Comparison of ENCODE assay signal across 17 cellular contexts in the genomic region with DNA sequence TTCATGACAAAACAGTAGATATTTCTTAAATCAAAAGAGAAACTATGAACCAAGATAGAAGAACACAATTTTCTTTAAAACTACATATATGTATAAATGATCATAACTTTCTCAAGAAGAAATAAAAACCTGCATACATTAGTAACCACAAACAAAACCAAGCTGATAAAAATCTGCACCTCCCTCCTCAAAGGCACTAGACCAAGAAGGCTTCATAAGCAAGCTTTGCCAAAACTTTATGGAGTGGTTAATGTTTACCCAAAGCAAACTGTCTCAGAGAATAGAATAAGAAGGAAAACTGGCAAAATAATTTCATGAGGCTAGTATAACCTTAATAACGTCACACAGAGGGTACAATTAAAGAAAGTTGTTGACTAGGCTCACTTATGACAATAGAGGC.
DNase-seq lines count a peak whose midpoint lies in the region; ATAC-seq and FAIRE-seq lines count a peak whose summit lies in the region.
"Had no signal": no experiment of that assay in that cellular context is flagged by ENCODE, and none has a peak within 500 bp of the region (broad histone marks: within the 10 kb centered on the region; RNA-seq: fewer than 3 reads in every experiment).

No MANE protein-coding gene starts in this region.

- FAIRE-seq in small intestine (lab: Jason Lieb, UNC) (no peak), urothelium cell line (lab: Jason Lieb, UNC) (no peak)
- FAIRE-seq: GM12892, K562 had no signal

- H3K4me1 ChIP-seq in small intestine (ENCODE audit: control insufficient read depth in 2 of 2, insufficient read depth in 1 of 2, low read depth in 1 of 2, low read length in 1 of 2) = no peaks in the 10 kb centered on the region
- H3K4me1 ChIP-seq: BLaER1, SJSA1 had no signal

- H3K36me3 ChIP-seq in small intestine (ENCODE audit: control insufficient read depth in 2 of 2, insufficient read depth in 2 of 2, low read length in 2 of 2) = no peaks in the 10 kb centered on the region
- H3K36me3 ChIP-seq: BLaER1, SJSA1 had no signal

- H3K27ac ChIP-seq in small intestine (ENCODE audit: low read depth in 1 of 2, low read length in 1 of 2) = no peak overlapping the region
- H3K27ac ChIP-seq: BLaER1, GM23248, SJSA1 had no signal

- no peak overlapping the region for H3K4me3 ChIP-seq in small intestine (ENCODE audit: low read depth in 1 of 2, low read length in 2 of 2)
- H3K4me3 ChIP-seq: BLaER1, GM23248, K562, SJSA1 had no signal

- 11 to 73% (median 28%) methylated on average over 1 of the region's 1 CpG for WGBS in small intestine, 3 donors

- H3K9me3 ChIP-seq in small intestine (ENCODE audit: control insufficient read depth, low read depth) = no peaks in the 10 kb centered on the region
- H3K9me3 ChIP-seq: BLaER1, SJSA1 had no signal

- DNase-seq in DMS79 treated with DMSO at 0.1 percent for 48 hours (lab: John Stamatoyannopoulos, UW) (peak; percentile 78), NCI-H526 treated with DMSO at 0.1 percent for 48 hours (lab: John Stamatoyannopoulos, UW) (peak; percentile 19), kidney glomerular epithelial cell (lab: John Stamatoyannopoulos, UW) (peak; percentile 57), small intestine (peak; percentile 2), NCI-H2227 treated with DMSO at 0.1 percent for 48 hours (lab: John Stamatoyannopoulos, UW) (no peak), urothelium cell line (ENCODE audit: low spot score) (no peak)
- DNase-seq: CD8-positive, alpha-beta T cell; GM23248; HCEC 1CT; NCI-H2081 treated with DMSO at 0.1 percent for 48 hours; NCI-H226; NCI-H69 had no signal

- no peaks in the 10 kb centered on the region for H3K27me3 ChIP-seq in small intestine (ENCODE audit: control insufficient read depth in 2 of 2, insufficient read depth in 2 of 2, low read length in 2 of 2)
- H3K27me3 ChIP-seq: BLaER1 had no signal

- no peak for ATAC-seq in HG03565 (IDR thresholded peaks at IDR 0.05; ENCODE audit: unreplicated experiment)
- ATAC-seq: CD8-positive, alpha-beta T cell; K562 had no signal

Comparison
In these comparisons a context has a peak if more than half of its experiments do, and no peak if none do; other contexts are left out.
1. DNase-seq: peak in DMS79 treated with DMSO at 0.1 percent for 48 hours (single experiment), NCI-H526 treated with DMSO at 0.1 percent for 48 hours (single experiment), kidney glomerular epithelial cell (single experiment) and small intestine (single experiment); none in NCI-H2227 treated with DMSO at 0.1 percent for 48 hours (single experiment) and urothelium cell line (single experiment).